ENCODE assay signal across 4 cellular contexts in genomic region chr1:76354236-76354635, GRCh38.
"Had no signal": no experiment of that assay in that cellular context is flagged by ENCODE, and none has a peak within 500 bp of the region (broad histone marks: within the 10 kb centered on the region; RNA-seq: fewer than 3 reads in every experiment).

No MANE protein-coding gene starts in this region.

- H3K27ac ChIP-seq: GM23248 had no signal

- H3K4me1 ChIP-seq: HAP-1 had no signal

- H3K36me3 ChIP-seq: HAP-1 had no signal

- H3K9me3 ChIP-seq: HAP-1 had no signal

- ATAC-seq: GM23338, HCT116 had no signal

- H3K4me3 ChIP-seq: GM23248, GM23338, HAP-1 had no signal
